Comparison of ENCODE assay signal across 9 cellular contexts in genomic region chr11:47249378-47249715, GRCh38. TPM values are rescaled to one million over a fixed set of nuclear protein-coding genes. Genes with fewer than 3 reads are reported as not detected.
DNase-seq lines count a peak whose midpoint lies in the region; ATAC-seq and TF ChIP-seq lines count a peak whose summit lies in the region.
"Had no signal": no experiment of that assay in that cellular context is flagged by ENCODE, and none has a peak within 500 bp of the region (broad histone marks: within the 10 kb centered on the region; RNA-seq: fewer than 3 reads in every experiment).

No MANE protein-coding gene starts in this region.

- H3K4me1 Mint-ChIP-seq in CD4-positive, alpha-beta T cell (ENCODE audit: low read depth), result peaks cover 29% of the 10 kb centered on the region

- H3K4me3 ChIP-seq in PC-9 (peak overlapping the region; percentile 74), epithelial cell of esophagus (ENCODE audit: low read length) (peak overlapping the region; percentile 90), osteoblast (ENCODE audit: insufficient read depth, low read length) (peak overlapping the region; percentile 100)

- peak overlapping the region; percentile 82 for H3K27ac ChIP-seq in CD4-positive, alpha-beta T cell (ENCODE audit: low read depth, low read length)
- H3K27ac ChIP-seq in PC-9 (0 out of 2 replicates have a peak overlapping the region, but pooled peaks have one; percentile 33), osteoblast (ENCODE audit: low read depth, low read length) (peak overlapping the region; percentile 98)

- DNase-seq in CD4-positive, alpha-beta T cell, result no peak
- no peak for DNase-seq in PC-9
- DNase-seq in epithelial cell of esophagus (ENCODE audit: low read depth), result no peak
- DNase-seq in osteoblast (ENCODE audit: insufficient read length, low spot score, missing footprints), result no peak
- no peak for DNase-seq in NCI-H226
- DNase-seq in NCI-H1694 treated with DMSO at 0.1 percent for 48 hours (lab: John Stamatoyannopoulos, UW), result no peak
- DNase-seq in stimulated activated CD4-positive, alpha-beta T cell treated with anti-CD3 and anti-CD28 coated beads, Interleukin-4, amount 100 ng/mL, for 4 hours, result no peak
- DNase-seq: SIG-M5 had no signal

- H3K9me3 ChIP-seq in CD4-positive, alpha-beta T cell (ENCODE audit: control insufficient read depth, low read length), result no peaks in the 10 kb centered on the region
- no peaks in the 10 kb centered on the region for H3K9me3 ChIP-seq in PC-9 (ENCODE audit: insufficient read depth, low read depth)
- H3K9me3 ChIP-seq in osteoblast (ENCODE audit: low read depth, low read length), result no peaks in the 10 kb centered on the region

- H4K20me1 ChIP-seq in PC-9 (ENCODE audit: insufficient read depth) (no peaks in the 10 kb centered on the region), osteoblast (ENCODE audit: insufficient read depth, low read length) (no peaks in the 10 kb centered on the region)

- no peak for ATAC-seq in CD4-positive, alpha-beta T cell (ENCODE audit: poor library complexity)
- ATAC-seq in GM19351 (IDR thresholded peaks at IDR 0.05; ENCODE audit: unreplicated experiment), result no peak

- H3K4me2 ChIP-seq in PC-9, result peak overlapping the region; percentile 99
- peak overlapping the region; percentile 99 for H3K4me2 ChIP-seq in osteoblast (ENCODE audit: insufficient read depth, low read length)

- peak overlapping the region; percentile 93 for H3K27ac Mint-ChIP-seq in CD4-positive, alpha-beta T cell

- H3K4me3 Mint-ChIP-seq in CD4-positive, alpha-beta T cell, result peak overlapping the region; percentile 94

- TF ChIP-seq CTCF in CD4-positive, alpha-beta T cell (IDR thresholded peaks at IDR 0.05), result no peak
- no peak for TF ChIP-seq CTCF in PC-9 (conservative IDR thresholded peaks at IDR 0.05)
- no peak for TF ChIP-seq CTCF in epithelial cell of esophagus (IDR thresholded peaks at IDR 0.05; ENCODE audit: insufficient read depth, low read depth, low read length, missing control alignments)
- no peak for TF ChIP-seq CTCF in osteoblast (IDR thresholded peaks at IDR 0.05; ENCODE audit: extremely low read depth, low read depth, low read length)

- H3K36me3 ChIP-seq in PC-9 (ENCODE audit: low read depth) (no peaks in the 10 kb centered on the region), osteoblast (ENCODE audit: insufficient read depth, low read length) (peaks cover 24% of the 10 kb centered on the region)

- H3K27me3 ChIP-seq in CD4-positive, alpha-beta T cell (ENCODE audit: control insufficient read depth, insufficient read depth, low read length), result no peaks in the 10 kb centered on the region
- H3K27me3 ChIP-seq in PC-9 (ENCODE audit: insufficient read depth, low read depth) (no peaks in the 10 kb centered on the region), osteoblast (ENCODE audit: insufficient read depth, low read length) (no peaks in the 10 kb centered on the region)

- H2AFZ ChIP-seq in PC-9, result peak overlapping the region; percentile 99
- H2AFZ ChIP-seq in osteoblast (ENCODE audit: low read length), result peak overlapping the region; percentile 100

- peaks cover 1% of the 10 kb centered on the region for H3F3A ChIP-seq in PC-9 (ENCODE audit: insufficient read depth, low read depth)

- H3K36me3 Mint-ChIP-seq in CD4-positive, alpha-beta T cell (ENCODE audit: low read depth), result peaks cover 23% of the 10 kb centered on the region

- POLR2A ChIA-PET in CD4-positive, alpha-beta T cell (lab: Charles Lee), result interaction anchor here (1.0 to 3.2 kb wide), 10 partner anchors 9 to 313 kb away, joined by 3 to 63 read pairs (median 12); partner anchors contain the start of genes ARFGAP2, CSTPP1, DDB2 and MADD
- POLR2A ChIA-PET in PC-9 (lab: Charles Lee; ENCODE audit: unreplicated experiment), result interaction anchor here (0.5 to 1.4 kb wide), 8 partner anchors 8 to 346 kb away, joined by 3 to 15 read pairs (median 6); partner anchors contain the start of gene NR1H3

- no TSS peak for BruUV-seq in PC-9 (replicated peaks; lab: Mats Ljungman, UMichigan)

- no peaks in the 10 kb centered on the region for H3K27me3 Mint-ChIP-seq in CD4-positive, alpha-beta T cell

- H3K9me3 Mint-ChIP-seq in CD4-positive, alpha-beta T cell, result no peaks in the 10 kb centered on the region

- H3K9me2 ChIP-seq in PC-9 (ENCODE audit: insufficient read depth), result no peaks in the 10 kb centered on the region

- H3K4me1 ChIP-seq in PC-9 (replicated peaks; ENCODE audit: insufficient read depth) (peaks cover 34% of the 10 kb centered on the region), osteoblast (ENCODE audit: insufficient read depth, low read length) (peaks cover 21% of the 10 kb centered on the region)

- H3K79me2 ChIP-seq in PC-9 (ENCODE audit: low read depth), result peaks cover 46% of the 10 kb centered on the region
- H3K79me2 ChIP-seq in osteoblast (ENCODE audit: insufficient read depth, low read length), result peaks cover 39% of the 10 kb centered on the region

- CTCF ChIA-PET in CD4-positive, alpha-beta T cell (lab: Charles Lee), result interaction anchor here (1.5 to 2.1 kb wide), 4 partner anchors 11 to 22 kb away, joined by 4 to 14 read pairs (median 8); partner anchors contain the start of gene MADD
- CTCF ChIA-PET in PC-9 (lab: Charles Lee), result interaction anchor here (1.6 kb wide), 2 partner anchors 10 to 65 kb away, joined by 3 to 7 read pairs; no protein-coding TSS in a partner anchor

- intact Hi-C loops in CD4-positive, alpha-beta T cell (cut with DNase I, micrococcal nuclease), result loop anchor here (2.0 to 10.0 kb wide), 4 partner anchors 35 to 335 kb away; partner anchors contain the start of genes CSTPP1 (in 2 of the 2), ARFGAP2 (in 1 of the 2), DDB2 (in 1 of the 2) and FAM180B (in 1 of the 2)
- intact Hi-C loops in PC-9 (cut with micrococcal nuclease; ENCODE audit: unreplicated experiment), result loop anchor here (2.0 kb wide), 1 partner anchor 73 kb away; the partner anchor contains the start of gene ARFGAP2

RNA-seq across cellular contexts. Expression of gene ACP2, which starts 0.7 kb away (rescaled TPM):
- total RNA-seq in CD4-positive, alpha-beta T cell, result 10 to 100 TPM; 16.8 to 17.2 TPM
- total RNA-seq in PC-9 (2021) (20.4 and 24.1 TPM in 2 replicates), osteoblast (32.1 and 32.2 TPM in 2 replicates)

RNA-seq across cellular contexts. Expression of gene NR1H3, which starts 8.4 kb away (rescaled TPM):
- total RNA-seq in CD4-positive, alpha-beta T cell, result 1 to 10 TPM; 1.8 to 2.3 TPM
- 71.5 and 90.4 TPM in 2 replicates for total RNA-seq in PC-9 (2021)
- total RNA-seq in osteoblast, result 18.5 and 18.6 TPM in 2 replicates

RNA-seq across cellular contexts. Expression of gene MADD, which starts 20.6 kb away (rescaled TPM):
- total RNA-seq in CD4-positive, alpha-beta T cell, result 100 to 1,000 TPM; 161 to 178 TPM
- total RNA-seq in PC-9 (2021) (61.1 and 65.9 TPM in 2 replicates), osteoblast (21.7 and 23.3 TPM in 2 replicates)

RNA-seq across cellular contexts. Expression of gene DDB2, which starts 34.6 kb away (rescaled TPM):
- 10 to 100 TPM; 57.3 to 57.6 TPM for total RNA-seq in CD4-positive, alpha-beta T cell
- 72.3 and 85.2 TPM in 2 replicates for total RNA-seq in PC-9 (2021)
- total RNA-seq in osteoblast, result 52.5 and 66.6 TPM in 2 replicates

Comparison
In these comparisons a context has a peak if more than half of its experiments do, and no peak if none do; other contexts are left out.
1. H3K27ac ChIP-seq: peak in every context shown above with its lines; median percentile 98 in osteoblast; 82 in CD4-positive, alpha-beta T cell; 33 in PC-9.